Comparison of ENCODE assay signal across 35 cellular contexts in the genomic region with DNA sequence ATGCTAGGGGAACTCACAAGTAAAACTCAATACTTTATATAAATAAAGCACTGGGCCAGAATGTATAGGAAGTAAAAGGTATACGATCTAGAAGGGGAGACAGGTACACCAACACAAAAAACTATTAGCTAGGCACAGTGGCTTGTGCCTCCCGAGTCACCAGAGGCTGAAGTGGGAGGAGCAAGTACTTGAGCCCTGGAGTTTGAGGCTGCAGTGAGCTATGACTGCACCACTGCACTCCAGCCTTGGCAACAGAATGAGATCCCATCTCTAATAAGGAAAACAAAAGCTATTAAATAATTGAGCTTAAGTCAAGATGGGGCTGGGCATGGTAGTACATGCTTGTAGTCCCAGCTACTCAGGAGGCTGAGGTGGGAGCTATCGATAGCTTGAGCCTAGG. TPM values are rescaled to one million over a fixed set of nuclear protein-coding genes. Genes with fewer than 3 reads are reported as not detected.
DNase-seq lines count a peak whose midpoint lies in the region; ATAC-seq, FAIRE-seq and TF ChIP-seq lines count a peak whose summit lies in the region.
"Had no signal": no experiment of that assay in that cellular context is flagged by ENCODE, and none has a peak within 500 bp of the region (broad histone marks: within the 10 kb centered on the region; RNA-seq: fewer than 3 reads in every experiment).

No MANE protein-coding gene starts in this region.

- in situ Hi-C loops in ACHN (cut with HindIII; ENCODE audit: low pct_ligation_motif_present, low pct_unique_long_range_greater_than_20kb, low sequenced_read_pairs): no loop called here

- no peak overlapping the region for H3K4me2 ChIP-seq in HCT116 (ENCODE audit: low read length)

- POLR2A ChIA-PET in HCT116 (lab: Charles Lee): no interaction called here

- H3K9ac ChIP-seq in HCT116 (ENCODE audit: low read length): no peak overlapping the region
- H3K9ac ChIP-seq in colonic mucosa (ENCODE audit: low read depth in 2 of 2, low read length in 2 of 2): no peak overlapping the region

- FAIRE-seq in pancreas (lab: Jason Lieb, UNC): no peak
- FAIRE-seq: endometrium, frontal cortex, kidney, urothelium cell line had no signal

- peaks cover 22% of the 10 kb centered on the region for H3K36me3 Mint-ChIP-seq in dendritic cell treated with granulocyte-macrophage colony-stimulating factor and Interleukin-4, amounts not matched to agents 40 ng/mL and 50 ng/mL, for 4 days (ENCODE audit: low read depth)

- WGBS in pancreas, 2 donors: 78 to 89% methylated on average over 3 of the region's 3 CpGs

- no peak for TF ChIP-seq RAD21 in HCT116 (IDR thresholded peaks at IDR 0.05; ENCODE audit: low read depth)

- no peak for TF ChIP-seq POLR2A in HCT116 (IDR thresholded peaks at IDR 0.05; ENCODE audit: borderline replicate concordance, extremely low read depth, insufficient read depth, insufficient read length)

- H3K9me2 ChIP-seq in HCT116 (ENCODE audit: insufficient read depth): no peaks in the 10 kb centered on the region

- no peak overlapping the region for H3K4me3 Mint-ChIP-seq in dendritic cell treated with granulocyte-macrophage colony-stimulating factor and Interleukin-4, amounts not matched to agents 40 ng/mL and 50 ng/mL, for 4 days
- H3K4me3 Mint-ChIP-seq in stimulated activated naive CD8-positive, alpha-beta T cell treated with anti-CD3 and anti-CD28 coated beads, Interleukin-15, amount 100 ng/mL, for 72 hours: no peak overlapping the region
- H3K4me3 Mint-ChIP-seq: activated T-cell treated with anti-CD3 and anti-CD28 coated beads, Interleukin-2, amount 50 U/mL, for 72 hours; B cell; central memory CD8-positive, alpha-beta T cell had no signal

- H3K9me3 ChIP-seq in HCT116 (ENCODE audit: control insufficient read depth in 1 of 2, insufficient read depth in 1 of 2, low read depth in 1 of 2, low read length in 2 of 2): no peaks in the 10 kb centered on the region
- H3K9me3 ChIP-seq in pancreas: no peaks in the 10 kb centered on the region
- no peaks in the 10 kb centered on the region for H3K9me3 ChIP-seq in colonic mucosa
- H3K9me3 ChIP-seq: esophagus squamous epithelium, heart right ventricle, lower lobe of right lung, Peyer's patch, testis had no signal

- no peaks in the 10 kb centered on the region for H3K27me3 ChIP-seq in HCT116 (ENCODE audit: insufficient read depth, low read length)
- H3K27me3 ChIP-seq in pancreas: no peaks in the 10 kb centered on the region
- H3K27me3 ChIP-seq in colonic mucosa: no peaks in the 10 kb centered on the region
- H3K27me3 ChIP-seq: dorsolateral prefrontal cortex, esophagus squamous epithelium, heart right ventricle, Peyer's patch, testis had no signal

- intact Hi-C loops in HCT116 (cut with micrococcal nuclease) (no loop called here), pancreas (cut with DNase I) (no loop called here), colonic mucosa (cut with DNase I) (no loop called here)
- intact Hi-C loops in dendritic cell treated with granulocyte-macrophage colony-stimulating factor and Interleukin-4, amounts not matched to agents 40 ng/mL and 50 ng/mL, for 4 days (cut with micrococcal nuclease): loop anchor here (5.0 kb wide), 1 partner anchor 100 kb away; no protein-coding TSS in a partner anchor

- no TSS peak for BruUV-seq in HCT116 (replicated peaks; lab: Mats Ljungman, UMichigan)

- H3K36me3 ChIP-seq in HCT116 (ENCODE audit: control insufficient read depth in 1 of 2, insufficient read depth in 2 of 2, low read length in 2 of 2) (peaks cover 0 to 4% of the 10 kb centered on the region in 2 experiments; a peak in 1 of 4 replicates), pancreas (no peaks in the 10 kb centered on the region), colonic mucosa (no peaks in the 10 kb centered on the region)
- H3K36me3 ChIP-seq: esophagus squamous epithelium, lower lobe of right lung, Peyer's patch had no signal

- no peaks in the 10 kb centered on the region for H3K27me3 Mint-ChIP-seq in dendritic cell treated with granulocyte-macrophage colony-stimulating factor and Interleukin-4, amounts not matched to agents 40 ng/mL and 50 ng/mL, for 4 days
- H3K27me3 Mint-ChIP-seq in stimulated activated naive CD8-positive, alpha-beta T cell treated with anti-CD3 and anti-CD28 coated beads, Interleukin-15, amount 100 ng/mL, for 72 hours: no peaks in the 10 kb centered on the region
- H3K27me3 Mint-ChIP-seq: B cell; central memory CD8-positive, alpha-beta T cell; naive thymus-derived CD8-positive, alpha-beta T cell had no signal

- DNase-seq in ACHN: peak; percentile 18
- no peak for DNase-seq in HCT116 (ENCODE audit: low read depth, low spot score)
- no peak for DNase-seq in pancreas
- no peak for DNase-seq in COLO668 (lab: John Stamatoyannopoulos, UW; ENCODE audit: unreplicated experiment)
- DNase-seq in stimulated activated naive CD8-positive, alpha-beta T cell treated with anti-CD3 and anti-CD28 coated beads, Interleukin-15, amount 100 ng/mL, for 72 hours: no peak
- DNase-seq in colonic mucosa: no peak
- DNase-seq: activated CD4-positive, alpha-beta T cell treated with anti-CD3 and anti-CD28 coated beads, Interleukin-2, amount 50 U/mL, for 48 hours; activated CD4-positive, CD25-positive, alpha-beta regulatory T cell treated with anti-CD3 and anti-CD28 coated beads, Interleukin-2, amount 50 U/mL, for 72 hours; activated naive CD4-positive, alpha-beta T cell; activated T-cell treated with anti-CD3 and anti-CD28 coated beads, Interleukin-2, amount 50 U/mL, for 72 hours; COR-L47; dorsolateral prefrontal cortex; esophagus squamous epithelium; GF-D8; heart right ventricle; kidney; lower lobe of right lung; naive thymus-derived CD8-positive, alpha-beta T cell; NCI-H1105; NCI-H1930; NCI-H2227 treated with DMSO at 0.1 percent for 48 hours; NCI-H526 treated with DMSO at 0.1 percent for 48 hours; nucleus accumbens; Peyer's patch; SHP77; stimulated activated naive CD4-positive, alpha-beta T cell treated with Interleukin-2 at 50 U/mL for 16 hours; T-helper 2 cell; testis had no signal

- H3K79me2 ChIP-seq in HCT116 (ENCODE audit: insufficient read depth, low read length): peaks cover 91% of the 10 kb centered on the region

- CTCF ChIA-PET in HCT116 (lab: Charles Lee): no interaction called here

- H2AFZ ChIP-seq in HCT116 (ENCODE audit: low read depth, low read length, poor library complexity, severe bottlenecking): no peak overlapping the region

- H3K4me3 ChIP-seq in HCT116 (replicated peaks in 1 of 2; ENCODE audit: low read depth in 1 of 2, low read length in 2 of 2) (no peak overlapping the region), pancreas (no peak overlapping the region), colonic mucosa (no peak overlapping the region)
- H3K4me3 ChIP-seq: dorsolateral prefrontal cortex, esophagus squamous epithelium, heart right ventricle, lower lobe of right lung, Peyer's patch, testis had no signal

- H4K20me1 ChIP-seq in HCT116 (ENCODE audit: insufficient read depth): no peaks in the 10 kb centered on the region

- RAD21 ChIA-PET in HCT116 (lab: Charles Lee; ENCODE audit: low non-redundant PET in 1 of 2, low total read pairs in 2 of 2, uncharacterized antibody in 2 of 2, unreplicated experiment in 2 of 2): no interaction called here

- H3K4me1 ChIP-seq in HCT116 (ENCODE audit: control insufficient read depth in 1 of 2, insufficient read depth in 2 of 2, low read length in 2 of 2): peaks cover 0 to 10% of the 10 kb centered on the region in 2 experiments; a peak in 2 of 4 replicates
- peaks cover 6 to 11% (median 11%) of the 10 kb centered on the region in 3 donors for H3K4me1 ChIP-seq in pancreas
- no peaks in the 10 kb centered on the region for H3K4me1 ChIP-seq in colonic mucosa

- H3K27ac ChIP-seq in HCT116 (ENCODE audit: low read depth, low read length): no peak overlapping the region
- peak overlapping the region in 1 of 4 donors; percentile 20 for H3K27ac ChIP-seq in pancreas
- H3K27ac ChIP-seq in colonic mucosa: no peak overlapping the region
- H3K27ac ChIP-seq: lower lobe of right lung, Peyer's patch, testis had no signal

- H3K4me1 Mint-ChIP-seq in dendritic cell treated with granulocyte-macrophage colony-stimulating factor and Interleukin-4, amounts not matched to agents 40 ng/mL and 50 ng/mL, for 4 days (ENCODE audit: low read depth): peaks cover 32% of the 10 kb centered on the region
- H3K4me1 Mint-ChIP-seq in stimulated activated naive CD8-positive, alpha-beta T cell treated with anti-CD3 and anti-CD28 coated beads, Interleukin-15, amount 100 ng/mL, for 72 hours: peaks cover 40% of the 10 kb centered on the region

- TF ChIP-seq CTCF in HCT116 (IDR thresholded peaks at IDR 0.05 in 2 of 3, conservative IDR thresholded peaks at IDR 0.05 in 1 of 3; ENCODE audit: borderline replicate concordance in 1 of 3, insufficient read depth in 1 of 3, low read depth in 2 of 3, low read length in 2 of 3) (no peak), pancreas (IDR thresholded peaks at IDR 0.05) (no peak), colonic mucosa (IDR thresholded peaks at IDR 0.05) (no peak)

- H3K27ac Mint-ChIP-seq in dendritic cell treated with granulocyte-macrophage colony-stimulating factor and Interleukin-4, amounts not matched to agents 40 ng/mL and 50 ng/mL, for 4 days: peak overlapping the region; percentile 80
- H3K27ac Mint-ChIP-seq in stimulated activated naive CD8-positive, alpha-beta T cell treated with anti-CD3 and anti-CD28 coated beads, Interleukin-15, amount 100 ng/mL, for 72 hours: no peak overlapping the region
- H3K27ac Mint-ChIP-seq: activated T-cell treated with anti-CD3 and anti-CD28 coated beads, Interleukin-2, amount 50 U/mL, for 72 hours had no signal

- no peaks in the 10 kb centered on the region for H3K9me3 Mint-ChIP-seq in dendritic cell treated with granulocyte-macrophage colony-stimulating factor and Interleukin-4, amounts not matched to agents 40 ng/mL and 50 ng/mL, for 4 days
- H3K9me3 Mint-ChIP-seq in stimulated activated naive CD8-positive, alpha-beta T cell treated with anti-CD3 and anti-CD28 coated beads, Interleukin-15, amount 100 ng/mL, for 72 hours: no peaks in the 10 kb centered on the region
- H3K9me3 Mint-ChIP-seq: activated T-cell treated with anti-CD3 and anti-CD28 coated beads, Interleukin-2, amount 50 U/mL, for 72 hours; central memory CD8-positive, alpha-beta T cell; naive thymus-derived CD8-positive, alpha-beta T cell had no signal

- ATAC-seq in HCT116: 0 out of 2 replicates have a peak, but pooled peaks have one; percentile 44
- peak in 3 of 4 donors; percentile 44 to 60 (median 54) for ATAC-seq in pancreas
- ATAC-seq in stimulated activated naive CD8-positive, alpha-beta T cell treated with anti-CD3 and anti-CD28 coated beads, Interleukin-15, amount 100 ng/mL, for 72 hours: no peak
- no peak for ATAC-seq in GM18520 (IDR thresholded peaks at IDR 0.05; ENCODE audit: unreplicated experiment)
- ATAC-seq: activated T-cell treated with anti-CD3 and anti-CD28 coated beads, Interleukin-2, amount 50 U/mL, for 72 hours; naive thymus-derived CD8-positive, alpha-beta T cell had no signal

TF ChIP-seq in HCT116, 20 proteins besides CTCF, POLR2A, EP300 and RAD21 (continues in another document):
- TF ChIP-seq TCF7L2 (IDR thresholded peaks at IDR 0.05; ENCODE audit: borderline replicate concordance, extremely low read depth, insufficient read depth, insufficient read length) (no peak), EZH2 (IDR thresholded peaks at IDR 0.05) (no peak), ZNF274 (IDR thresholded peaks at IDR 0.05; ENCODE audit: low read depth, low read length) (no peak)

RNA-seq across cellular contexts. Expression of gene PIK3CB, which starts 17.0 kb away (rescaled TPM):
- total RNA-seq in HCT116 (2021; ENCODE audit: unreplicated experiment): 44.3 TPM
- 14.9 and 19.6 TPM in 2 replicates for polyA plus RNA-seq in HCT116 (2012)
- total RNA-seq in pancreas: 10 to 100 TPM; 23.0 to 36.4 (median 25.4) TPM
- polyA plus RNA-seq in pancreas: 1 to 10 TPM; 8.2 to 9.7 TPM
- 10 to 100 TPM; 43.4 to 51.5 TPM for total RNA-seq in colonic mucosa

Comparison
In these comparisons a context has a peak if more than half of its experiments do, and no peak if none do; other contexts are left out.
1. ATAC-seq: peak in HCT116 (single experiment) and pancreas (3 of 4); none in stimulated activated naive CD8-positive, alpha-beta T cell treated with anti-CD3 and anti-CD28 coated beads, Interleukin-15, amount 100 ng/mL, for 72 hours (single experiment) and GM18520 (single experiment).